Comparison of ENCODE assay signal across 1 cellular context in the genomic region with DNA sequence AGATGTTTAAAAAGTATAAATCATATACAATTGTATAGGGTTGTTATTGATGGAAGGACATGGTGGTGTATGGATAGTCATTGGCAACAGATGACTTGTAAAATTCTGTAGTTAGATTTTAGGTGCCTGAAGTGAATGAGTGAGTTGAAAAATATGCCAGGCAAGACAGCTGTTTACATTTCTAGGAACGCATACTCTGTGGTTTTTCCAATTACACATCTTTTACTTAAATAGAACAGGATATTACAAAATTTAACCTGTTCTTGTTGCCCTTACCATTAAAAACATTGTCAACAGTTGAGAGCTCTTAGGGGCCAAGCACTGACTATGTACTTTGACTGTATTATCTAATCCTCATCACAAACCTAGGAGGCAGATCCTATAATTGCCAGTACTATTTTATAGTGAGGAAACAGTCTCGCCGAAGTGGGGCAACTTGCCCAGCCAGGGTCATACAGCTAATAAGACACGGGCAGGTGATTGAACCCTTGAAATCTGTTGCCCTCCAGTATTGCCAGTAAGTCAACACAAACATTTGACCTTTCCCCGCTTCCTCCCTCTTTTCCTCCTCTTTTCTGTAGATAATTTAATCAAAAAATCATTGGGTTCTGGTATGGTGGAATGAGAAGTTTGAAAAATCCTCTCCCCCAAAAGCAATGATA.
TF ChIP-seq lines count a peak whose summit lies in the region.

No MANE protein-coding gene starts in this region.

TF ChIP-seq in WTC11, 78 proteins besides CTCF, POLR2A, EP300 and RAD21 (continued from another document):
- TF ChIP-seq, protein P1, sequence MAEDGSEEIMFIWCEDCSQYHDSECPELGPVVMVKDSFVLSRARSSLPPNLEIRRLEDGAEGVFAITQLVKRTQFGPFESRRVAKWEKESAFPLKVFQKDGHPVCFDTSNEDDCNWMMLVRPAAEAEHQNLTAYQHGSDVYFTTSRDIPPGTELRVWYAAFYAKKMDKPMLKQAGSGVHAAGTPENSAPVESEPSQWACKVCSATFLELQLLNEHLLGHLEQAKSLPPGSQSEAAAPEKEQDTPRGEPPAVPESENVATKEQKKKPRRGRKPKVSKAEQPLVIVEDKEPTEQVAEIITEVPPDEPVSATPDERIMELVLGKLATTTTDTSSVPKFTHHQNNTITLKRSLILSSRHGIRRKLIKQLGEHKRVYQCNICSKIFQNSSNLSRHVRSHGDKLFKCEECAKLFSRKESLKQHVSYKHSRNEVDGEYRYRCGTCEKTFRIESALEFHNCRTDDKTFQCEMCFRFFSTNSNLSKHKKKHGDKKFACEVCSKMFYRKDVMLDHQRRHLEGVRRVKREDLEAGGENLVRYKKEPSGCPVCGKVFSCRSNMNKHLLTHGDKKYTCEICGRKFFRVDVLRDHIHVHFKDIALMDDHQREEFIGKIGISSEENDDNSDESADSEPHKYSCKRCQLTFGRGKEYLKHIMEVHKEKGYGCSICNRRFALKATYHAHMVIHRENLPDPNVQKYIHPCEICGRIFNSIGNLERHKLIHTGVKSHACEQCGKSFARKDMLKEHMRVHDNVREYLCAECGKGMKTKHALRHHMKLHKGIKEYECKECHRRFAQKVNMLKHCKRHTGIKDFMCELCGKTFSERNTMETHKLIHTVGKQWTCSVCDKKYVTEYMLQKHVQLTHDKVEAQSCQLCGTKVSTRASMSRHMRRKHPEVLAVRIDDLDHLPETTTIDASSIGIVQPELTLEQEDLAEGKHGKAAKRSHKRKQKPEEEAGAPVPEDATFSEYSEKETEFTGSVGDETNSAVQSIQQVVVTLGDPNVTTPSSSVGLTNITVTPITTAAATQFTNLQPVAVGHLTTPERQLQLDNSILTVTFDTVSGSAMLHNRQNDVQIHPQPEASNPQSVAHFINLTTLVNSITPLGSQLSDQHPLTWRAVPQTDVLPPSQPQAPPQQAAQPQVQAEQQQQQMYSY (CRISPR knock-in tag; IDR thresholded peaks at IDR 0.05) = no peak
TF ChIP-seq in WTC11: peak in this region for 0.
